Comparison of ENCODE assay signal across 9 cellular contexts in the genomic region with DNA sequence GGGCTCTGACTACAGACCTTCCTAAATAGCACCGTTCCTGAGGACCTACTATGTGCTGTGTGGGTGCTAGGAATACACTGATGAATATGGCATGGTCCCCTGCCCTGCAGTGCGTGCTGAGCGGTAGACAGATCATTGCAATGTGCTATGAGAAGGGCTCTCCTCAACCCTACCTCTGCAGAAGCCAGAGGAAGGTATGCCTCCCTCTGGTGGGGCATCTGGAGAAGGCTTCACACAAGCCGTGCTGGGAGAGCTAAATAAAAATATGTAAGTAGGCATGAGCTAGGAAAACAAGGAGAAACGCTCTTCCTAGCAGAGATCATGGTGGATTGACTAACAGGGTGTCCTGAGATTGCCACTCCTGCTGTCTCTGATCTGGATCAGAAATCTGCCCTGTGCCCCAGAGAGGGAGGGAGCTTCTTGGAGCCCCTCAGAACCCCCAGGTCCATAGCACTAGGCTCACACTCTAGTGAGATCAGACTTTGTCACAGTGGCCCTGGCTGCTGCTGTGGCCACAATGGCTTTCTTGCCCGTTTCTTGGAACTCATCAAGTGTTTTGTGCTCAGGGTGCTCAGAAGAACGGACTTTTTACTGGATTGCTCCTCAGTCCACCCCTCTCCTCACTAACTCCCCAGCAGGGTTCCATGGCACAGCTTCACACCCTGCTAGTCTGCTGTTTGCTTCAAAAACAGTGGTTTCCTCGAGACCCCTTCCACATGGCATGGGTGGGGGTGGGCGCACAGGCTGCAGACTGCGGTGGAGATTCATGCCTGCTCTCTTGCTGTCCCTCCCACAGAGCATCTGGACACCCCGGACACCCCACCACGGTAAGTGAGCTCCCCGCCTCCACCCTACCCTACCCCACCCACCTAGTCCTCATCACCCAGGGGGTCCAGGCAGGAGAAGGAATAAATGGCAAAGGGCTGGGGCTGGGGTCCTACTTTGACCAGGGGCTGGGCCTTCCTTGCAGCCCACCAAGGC. TPM values are rescaled to one million over a fixed set of nuclear protein-coding genes. Genes with fewer than 3 reads are reported as not detected.
DNase-seq lines count a peak whose midpoint lies in the region; ATAC-seq, FAIRE-seq and TF ChIP-seq lines count a peak whose summit lies in the region.
"Had no signal": no experiment of that assay in that cellular context is flagged by ENCODE, and none has a peak within 500 bp of the region (broad histone marks: within the 10 kb centered on the region; RNA-seq: fewer than 3 reads in every experiment).

No MANE protein-coding gene starts in this region.

- H2AFZ ChIP-seq in GM23338 = no peak overlapping the region

- H3K36me3 ChIP-seq in GM23338 (ENCODE audit: insufficient read depth) = no peaks in the 10 kb centered on the region
- H3K36me3 ChIP-seq in bronchial epithelial cell (ENCODE audit: control insufficient read depth, insufficient read depth, low read length) = no peaks in the 10 kb centered on the region
- no peaks in the 10 kb centered on the region for H3K36me3 ChIP-seq in right lobe of liver

- H3K9me3 Mint-ChIP-seq in GM23338 = no peaks in the 10 kb centered on the region

- H3K27me3 ChIP-seq in GM23338 (ENCODE audit: insufficient read depth) (peaks cover 27% of the 10 kb centered on the region), bronchial epithelial cell (ENCODE audit: control insufficient read depth, insufficient read depth, low read length) (peaks cover 6% of the 10 kb centered on the region), right lobe of liver (no peaks in the 10 kb centered on the region)

- H3F3A ChIP-seq in GM23338 (replicated peaks; ENCODE audit: low read depth) = 0 out of 2 replicates have a peak, but pooled peaks cover 4% of the 10 kb centered on the region

- no peak overlapping the region for H3K4me2 ChIP-seq in GM23338

- H3K4me3 ChIP-seq in GM23338 (no peak overlapping the region), bronchial epithelial cell (ENCODE audit: low read depth, low read length) (no peak overlapping the region), right lobe of liver (no peak overlapping the region)

- no peak overlapping the region for H3K4me3 Mint-ChIP-seq in GM23338

- H3K27ac ChIP-seq in GM23338 (ENCODE audit: low read depth) = no peak overlapping the region
- no peak overlapping the region for H3K27ac ChIP-seq in right lobe of liver

- TF ChIP-seq CTCF in D721Med (IDR thresholded peaks at IDR 0.05; ENCODE audit: insufficient read depth, missing control alignments) (peak; percentile 24), GM23338 (conservative IDR thresholded peaks at IDR 0.05; ENCODE audit: low read depth in 2 of 2) (peak; percentile 67 to 76), bronchial epithelial cell (IDR thresholded peaks at IDR 0.05; ENCODE audit: insufficient read depth, low read length, severe bottlenecking) (peak; percentile 83), right lobe of liver (IDR thresholded peaks at IDR 0.05) (peak; percentile 62 to 67 (median 65))

- no peaks in the 10 kb centered on the region for H3K9me2 ChIP-seq in GM23338 (ENCODE audit: insufficient read depth)

- FAIRE-seq in D721Med (lab: Jason Lieb, UNC) (no peak), bronchial epithelial cell (lab: Jason Lieb, UNC) (peak; percentile 77)

- H3K4me1 Mint-ChIP-seq in GM23338 = peaks cover 20% of the 10 kb centered on the region

- H3K9me3 ChIP-seq in right lobe of liver = no peaks in the 10 kb centered on the region

- TF ChIP-seq POLR2A in right lobe of liver (IDR thresholded peaks at IDR 0.05) = no peak

- no peak overlapping the region; the same call in 1 of the 2 replicates for H3K27ac Mint-ChIP-seq in GM23338

- H3K36me3 Mint-ChIP-seq in GM23338 (ENCODE audit: low read depth) = no peaks in the 10 kb centered on the region; the same call in 2 of the 3 replicates

- H3K4me1 ChIP-seq in GM23338 (ENCODE audit: insufficient read depth) (peaks cover 15% of the 10 kb centered on the region; the same call in 1 of the 2 replicates), right lobe of liver (peaks cover 0 to 9% (median 0%) of the 10 kb centered on the region in 4 donors)

- H3K79me2 ChIP-seq in GM23338 (replicated peaks; ENCODE audit: insufficient read depth) = no peaks in the 10 kb centered on the region

- DNase-seq in D721Med (ENCODE audit: insufficient read length, low spot score) (no peak), GM23338 (ENCODE audit: low spot score) (peak; percentile 76), NCI-H526 treated with DMSO at 0.1 percent for 48 hours (lab: John Stamatoyannopoulos, UW) (peak; percentile 24), bronchial epithelial cell (ENCODE audit: low read depth) (peak; percentile 71), right lobe of liver (peak in 2 of 3 donors; percentile 61 to 69), NCI-H187 (lab: John Stamatoyannopoulos, UW) (no peak), KG1 (lab: John Stamatoyannopoulos, UW) (no peak)

- ATAC-seq in GM23338 = peak; percentile 62
- peak; percentile 74 to 88 (median 82) for ATAC-seq in right lobe of liver
- ATAC-seq in HG02852 (IDR thresholded peaks at IDR 0.05; ENCODE audit: unreplicated experiment) = no peak

- no peaks in the 10 kb centered on the region for H4K20me1 ChIP-seq in GM23338 (replicated peaks; ENCODE audit: insufficient read depth)

- WGBS in right lobe of liver (ENCODE audit: insufficient coverage, low coverage, low lambda C conversion rate, missing lambda C conversion rate) = 36% methylated on average over 7 of the region's 13 CpGs

- H3K27me3 Mint-ChIP-seq in GM23338 (ENCODE audit: insufficient read depth, low read depth, poor library complexity) = peaks cover 18% of the 10 kb centered on the region

- intact Hi-C loops in right lobe of liver (cut with DNase I) = loop anchor here (10.0 kb wide), 1 partner anchor 115 kb away; the partner anchor contains the start of gene SLC14A1 (in 2 of the 2)

TF ChIP-seq in GM23338, 12 proteins besides CTCF, POLR2A, EP300 and RAD21:
- TF ChIP-seq, protein P1, sequence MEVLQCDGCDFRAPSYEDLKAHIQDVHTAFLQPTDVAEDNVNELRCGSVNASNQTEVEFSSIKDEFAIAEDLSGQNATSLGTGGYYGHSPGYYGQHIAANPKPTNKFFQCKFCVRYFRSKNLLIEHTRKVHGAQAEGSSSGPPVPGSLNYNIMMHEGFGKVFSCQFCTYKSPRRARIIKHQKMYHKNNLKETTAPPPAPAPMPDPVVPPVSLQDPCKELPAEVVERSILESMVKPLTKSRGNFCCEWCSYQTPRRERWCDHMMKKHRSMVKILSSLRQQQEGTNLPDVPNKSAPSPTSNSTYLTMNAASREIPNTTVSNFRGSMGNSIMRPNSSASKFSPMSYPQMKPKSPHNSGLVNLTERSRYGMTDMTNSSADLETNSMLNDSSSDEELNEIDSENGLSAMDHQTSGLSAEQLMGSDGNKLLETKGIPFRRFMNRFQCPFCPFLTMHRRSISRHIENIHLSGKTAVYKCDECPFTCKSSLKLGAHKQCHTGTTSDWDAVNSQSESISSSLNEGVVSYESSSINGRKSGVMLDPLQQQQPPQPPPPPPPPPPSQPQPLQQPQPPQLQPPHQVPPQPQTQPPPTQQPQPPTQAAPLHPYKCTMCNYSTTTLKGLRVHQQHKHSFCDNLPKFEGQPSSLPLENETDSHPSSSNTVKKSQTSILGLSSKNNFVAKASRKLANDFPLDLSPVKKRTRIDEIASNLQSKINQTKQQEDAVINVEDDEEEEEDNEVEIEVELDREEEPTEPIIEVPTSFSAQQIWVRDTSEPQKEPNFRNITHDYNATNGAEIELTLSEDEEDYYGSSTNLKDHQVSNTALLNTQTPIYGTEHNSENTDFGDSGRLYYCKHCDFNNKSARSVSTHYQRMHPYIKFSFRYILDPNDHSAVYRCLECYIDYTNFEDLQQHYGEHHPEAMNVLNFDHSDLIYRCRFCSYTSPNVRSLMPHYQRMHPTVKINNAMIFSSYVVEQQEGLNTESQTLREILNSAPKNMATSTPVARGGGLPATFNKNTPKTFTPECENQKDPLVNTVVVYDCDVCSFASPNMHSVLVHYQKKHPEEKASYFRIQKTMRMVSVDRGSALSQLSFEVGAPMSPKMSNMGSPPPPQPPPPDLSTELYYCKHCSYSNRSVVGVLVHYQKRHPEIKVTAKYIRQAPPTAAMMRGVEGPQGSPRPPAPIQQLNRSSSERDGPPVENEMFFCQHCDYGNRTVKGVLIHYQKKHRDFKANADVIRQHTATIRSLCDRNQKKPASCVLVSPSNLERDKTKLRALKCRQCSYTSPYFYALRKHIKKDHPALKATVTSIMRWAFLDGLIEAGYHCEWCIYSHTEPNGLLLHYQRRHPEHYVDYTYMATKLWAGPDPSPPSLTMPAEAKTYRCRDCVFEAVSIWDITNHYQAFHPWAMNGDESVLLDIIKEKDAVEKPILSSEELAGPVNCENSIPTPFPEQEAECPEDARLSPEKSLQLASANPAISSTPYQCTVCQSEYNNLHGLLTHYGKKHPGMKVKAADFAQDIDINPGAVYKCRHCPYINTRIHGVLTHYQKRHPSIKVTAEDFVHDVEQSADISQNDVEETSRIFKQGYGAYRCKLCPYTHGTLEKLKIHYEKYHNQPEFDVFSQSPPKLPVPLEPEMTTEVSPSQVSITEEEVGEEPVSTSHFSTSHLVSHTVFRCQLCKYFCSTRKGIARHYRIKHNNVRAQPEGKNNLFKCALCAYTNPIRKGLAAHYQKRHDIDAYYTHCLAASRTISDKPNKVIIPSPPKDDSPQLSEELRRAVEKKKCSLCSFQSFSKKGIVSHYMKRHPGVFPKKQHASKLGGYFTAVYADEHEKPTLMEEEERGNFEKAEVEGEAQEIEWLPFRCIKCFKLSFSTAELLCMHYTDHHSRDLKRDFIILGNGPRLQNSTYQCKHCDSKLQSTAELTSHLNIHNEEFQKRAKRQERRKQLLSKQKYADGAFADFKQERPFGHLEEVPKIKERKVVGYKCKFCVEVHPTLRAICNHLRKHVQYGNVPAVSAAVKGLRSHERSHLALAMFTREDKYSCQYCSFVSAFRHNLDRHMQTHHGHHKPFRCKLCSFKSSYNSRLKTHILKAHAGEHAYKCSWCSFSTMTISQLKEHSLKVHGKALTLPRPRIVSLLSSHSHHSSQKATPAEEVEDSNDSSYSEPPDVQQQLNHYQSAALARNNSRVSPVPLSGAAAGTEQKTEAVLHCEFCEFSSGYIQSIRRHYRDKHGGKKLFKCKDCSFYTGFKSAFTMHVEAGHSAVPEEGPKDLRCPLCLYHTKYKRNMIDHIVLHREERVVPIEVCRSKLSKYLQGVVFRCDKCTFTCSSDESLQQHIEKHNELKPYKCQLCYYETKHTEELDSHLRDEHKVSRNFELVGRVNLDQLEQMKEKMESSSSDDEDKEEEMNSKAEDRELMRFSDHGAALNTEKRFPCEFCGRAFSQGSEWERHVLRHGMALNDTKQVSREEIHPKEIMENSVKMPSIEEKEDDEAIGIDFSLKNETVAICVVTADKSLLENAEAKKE (CRISPR knock-in tag; IDR thresholded peaks at IDR 0.05) = 0 out of 2 replicates have a peak, but pooled peaks have one; percentile 36
- TF ChIP-seq STAT1 (IDR thresholded peaks at IDR 0.05; ENCODE audit: unreplicated experiment) = no peak

RNA-seq across cellular contexts. Expression of gene SIGLEC15, which starts 14.2 kb away (rescaled TPM):
- total RNA-seq in GM23338 (2014; rRNA removed; shearing (Covaris generic)) = 0.31 TPM in 1 of 2 replicates, not detected in the other
- polyA plus RNA-seq in GM23338 (2016; fragmentation: Nextera tagmentation; extraction: Ambion mirVana) = 0.29 and 0.35 TPM in 2 replicates
- total RNA-seq in bronchial epithelial cell (0.26 TPM in 1 of 2 replicates, not detected in the other), right lobe of liver (under 1 TPM in 4 of 6 experiments, not detected in 2; 0.12 to 0.35 (median 0.19) TPM)
- total RNA-seq: T-helper 1 cell treated with Interleukin-12 subunit alpha and Interleukin-12 subunit beta and Interleukin-4 antibody, amounts not matched to agents 30 ng/mL and 1 ng/mL, for 36 hours had no signal

Comparison
In these comparisons a context has a peak if more than half of its experiments do, and no peak if none do; other contexts are left out.
1. DNase-seq: peak in GM23338 (single experiment), NCI-H526 treated with DMSO at 0.1 percent for 48 hours (single experiment), bronchial epithelial cell (single experiment) and right lobe of liver (2 of 3); none in D721Med (single experiment), NCI-H187 (0 of 2) and KG1 (single experiment).
2. CTCF ChIP-seq: peak in every context shown above with its lines; median percentile 83 in bronchial epithelial cell; 72 in GM23338; 65 in right lobe of liver; 24 in D721Med.